In genomic region chr6:16204653-16205376, GRCh38 we compare ENCODE assay signal across 10 cellular contexts. TPM values are rescaled to one million over a fixed set of nuclear protein-coding genes. Genes with fewer than 3 reads are reported as not detected.
A peak's percentile ranks its signal among the peaks of the same experiment; 100 is the strongest.
DNase-seq lines count a peak whose midpoint lies in the region; ATAC-seq and TF ChIP-seq lines count a peak whose summit lies in the region.
"Had no signal": no experiment of that assay in that cellular context is flagged by ENCODE, and none has a peak within 500 bp of the region (broad histone marks: within the 10 kb centered on the region; RNA-seq: fewer than 3 reads in every experiment).

No MANE protein-coding gene starts in this region.

- H3K36me3 ChIP-seq in OCI-LY7 (ENCODE audit: insufficient read depth, low read length) (no peaks in the 10 kb centered on the region), body of pancreas (replicated peaks in 1 of 2; ENCODE audit: insufficient read depth in 1 of 2, low read depth in 2 of 2) (no peaks in the 10 kb centered on the region)
- H3K36me3 ChIP-seq: neutrophil had no signal

- no peaks in the 10 kb centered on the region for H3K27me3 ChIP-seq in body of pancreas

- intact Hi-C loops in OCI-LY7 (cut with micrococcal nuclease; ENCODE audit: unreplicated experiment) (loop anchor here (5.0 kb wide), 1 partner anchor 308 kb away; no protein-coding TSS in a partner anchor), sciatic nerve (cut with DNase I) (no loop called here), body of pancreas (cut with DNase I) (loop anchor here (5.0 kb wide), 1 partner anchor 518 kb away; no protein-coding TSS in a partner anchor)

- H3K4me2 ChIP-seq in OCI-LY7 (ENCODE audit: low read length): peak overlapping the region; percentile 64

- H3K27ac ChIP-seq in OCI-LY7 (ENCODE audit: low read depth, low read length, poor library complexity, severe bottlenecking): peak overlapping the region; percentile 87
- no peak overlapping the region for H3K27ac ChIP-seq in body of pancreas
- H3K27ac ChIP-seq: neutrophil had no signal

- H3K9me2 ChIP-seq in OCI-LY7 (ENCODE audit: insufficient read depth, low read length): no peaks in the 10 kb centered on the region

- BruUV-seq in OCI-LY7 (replicated peaks; lab: Mats Ljungman, UMichigan): no TSS peak

- H3K4me1 ChIP-seq in OCI-LY7 (ENCODE audit: insufficient read depth, low read length, poor library complexity, severe bottlenecking) (peaks cover 28% of the 10 kb centered on the region), body of pancreas (no peaks in the 10 kb centered on the region)

- H3K79me2 ChIP-seq in OCI-LY7 (ENCODE audit: insufficient read depth, low read depth, low read length): no peaks in the 10 kb centered on the region

- POLR2A ChIA-PET in OCI-LY7 (lab: Charles Lee): interaction anchor here (0.7 to 1.8 kb wide), 6 partner anchors 67 to 959 kb away, joined by 3 to 11 read pairs (median 4); partner anchors contain the start of gene JARID2

- H4K20me1 ChIP-seq in OCI-LY7 (ENCODE audit: insufficient read depth, low read length): no peaks in the 10 kb centered on the region

- CTCF ChIA-PET in OCI-LY7 (lab: Charles Lee; ENCODE audit: unreplicated experiment): interaction anchor here (1.1 to 2.0 kb wide), 4 partner anchors 18 to 513 kb away, joined by 3 to 15 read pairs (median 5); no protein-coding TSS in a partner anchor

- DNase-seq in OCI-LY7 (ENCODE audit: low spot score): no peak
- DNase-seq in sciatic nerve (ENCODE audit: low spot score): no peak
- DNase-seq in NCI-H128 (lab: John Stamatoyannopoulos, UW; ENCODE audit: unreplicated experiment): no peak
- DNase-seq in body of pancreas: no peak
- DNase-seq in stimulated activated CD4-positive, alpha-beta T cell treated with anti-CD3 and anti-CD28 coated beads, Interleukin-12 subunit alpha, Interleukin-12 subunit beta, amount 100 ng/mL, for 4 hours: no peak
- DNase-seq in HT-29 (ENCODE audit: low spot score): no peak
- DNase-seq: NCI-H510A treated with DMSO at 0.1 percent for 48 hours had no signal

- TF ChIP-seq POLR2A in body of pancreas (IDR thresholded peaks at IDR 0.05): no peak

- no peak for TF ChIP-seq CTCF in OCI-LY7 (conservative IDR thresholded peaks at IDR 0.05; ENCODE audit: low read length)
- TF ChIP-seq CTCF in body of pancreas (IDR thresholded peaks at IDR 0.05): no peak

- ATAC-seq in GM18909 (IDR thresholded peaks at IDR 0.05; ENCODE audit: poor library complexity, unreplicated experiment): peak; percentile 23
- peak; percentile 2 for ATAC-seq in HG02798 (IDR thresholded peaks at IDR 0.05; ENCODE audit: poor library complexity, unreplicated experiment)
- peak; percentile 31 for ATAC-seq in sciatic nerve
- no peak for ATAC-seq in body of pancreas

- H3K9me3 ChIP-seq in OCI-LY7 (ENCODE audit: low read length): no peaks in the 10 kb centered on the region; the same call in 1 of the 2 replicates
- no peaks in the 10 kb centered on the region for H3K9me3 ChIP-seq in body of pancreas
- H3K9me3 ChIP-seq: neutrophil had no signal

- H2AFZ ChIP-seq in OCI-LY7 (ENCODE audit: low read length): peak overlapping the region; percentile 88

- WGBS in body of pancreas, 2 donors: 66 to 72% methylated on average over 5 of the region's 5 CpGs

- H3K4me3 ChIP-seq in OCI-LY7 (ENCODE audit: low read depth, low read length, poor library complexity, severe bottlenecking) (peak overlapping the region; percentile 27), body of pancreas (no peak overlapping the region)

RNA-seq across cellular contexts. Expression of gene GMPR, which starts 33.6 kb away (rescaled TPM):
- total RNA-seq in OCI-LY7 (2014; rRNA removed; shearing (Covaris generic)): not detected in 2 replicates
- total RNA-seq in OCI-LY7 (2022) (not detected in 2 replicates), sciatic nerve (11.9 TPM), body of pancreas (10 to 100 TPM in 1 of 2 donors, 1 to 10 TPM in 1; 7.9 to 14.0 TPM)
- 0.08 and 0.55 TPM in 2 replicates for total RNA-seq in HT-29 (2014; rRNA removed; shearing (Covaris generic))
